Comparison of ENCODE assay signal across 34 cellular contexts in the genomic region with DNA sequence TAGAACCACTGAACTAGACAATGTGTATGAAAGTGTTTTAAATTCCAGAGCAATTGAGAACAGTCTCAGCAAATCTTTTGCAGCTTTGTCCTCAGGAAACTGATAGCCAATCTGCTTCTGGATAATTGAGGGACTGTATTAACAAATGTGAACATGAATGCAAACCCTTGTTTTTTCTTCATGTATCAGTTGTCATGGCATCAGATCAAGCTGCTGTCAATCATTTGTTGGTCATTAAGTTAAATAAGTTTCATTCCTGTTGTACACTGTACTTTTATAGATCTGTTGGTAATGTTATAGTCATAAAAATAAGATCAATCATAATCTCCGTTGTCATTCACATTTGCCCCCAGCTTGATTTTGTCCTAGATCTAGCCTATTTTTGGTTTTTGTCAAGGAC.
"Had no signal": no experiment of that assay in that cellular context is flagged by ENCODE, and none has a peak within 500 bp of the region (broad histone marks: within the 10 kb centered on the region; RNA-seq: fewer than 3 reads in every experiment).

No MANE protein-coding gene starts in this region.

- DNase-seq: Karpas-422, Kasumi-1, MM.1S, MV-4-11, NCI-H1048, NCI-H1092, NCI-H1092 treated with DMSO at 0.1 percent for 48 hours, NCI-H1105, NCI-H1105 treated with DMSO at 0.1 percent for 48 hours, NCI-H1417, NCI-H1417 treated with DMSO at 0.1 percent for 48 hours, NCI-H1436, NCI-H1436 treated with DMSO at 0.1 percent for 48 hours, NCI-H146, NCI-H1694, NCI-H1694 treated with DMSO at 0.1 percent for 48 hours, NCI-H187, NCI-H187 treated with DMSO at 0.1 percent for 48 hours, NCI-H1930, NCI-H2029, NCI-H2029 treated with DMSO at 0.1 percent for 48 hours, NCI-H2081, NCI-H2081 treated with DMSO at 0.1 percent for 48 hours, NCI-H2107, NCI-H2171, NCI-H2171 treated with DMSO at 0.1 percent for 48 hours, NCI-H2227 treated with DMSO at 0.1 percent for 48 hours, NCI-H226, NCI-H345, NCI-H446, NCI-H446 treated with DMSO at 0.1 percent for 48 hours, NCI-H510A, NCI-H510A treated with DMSO at 0.1 percent for 48 hours, NCI-H524 had no signal
